1 cellular context compared by ENCODE assay signal in genomic region chr22:38110008-38110862, GRCh38.
A peak's percentile ranks its signal among the peaks of the same experiment; 100 is the strongest.
TF ChIP-seq lines count a peak whose summit lies in the region.

BAIAP2L2 (minus strand) TSS chr22:38110684; CDS start chr22:38110525, 159 bp downstream.

TF ChIP-seq in HepG2, 621 proteins besides CTCF, POLR2A, EP300 and RAD21 (continued from another document and continues in another):
- no peak for TF ChIP-seq RNF219 (CRISPR knock-in tag; IDR thresholded peaks at IDR 0.05)
- no peak for TF ChIP-seq SRSF1 (optimal IDR thresholded peaks at IDR 0.05; ENCODE audit: low read depth, low read length)
- TF ChIP-seq ZNF367 (CRISPR knock-in tag; IDR thresholded peaks at IDR 0.05; ENCODE audit: borderline replicate concordance) = no peak
- no peak for TF ChIP-seq U2AF1 (optimal IDR thresholded peaks at IDR 0.05; ENCODE audit: low read depth, low read length)
- TF ChIP-seq NRL (CRISPR knock-in tag; IDR thresholded peaks at IDR 0.05; ENCODE audit: borderline replicate concordance) = no peak
- TF ChIP-seq NFIB (CRISPR knock-in tag; IDR thresholded peaks at IDR 0.05; ENCODE audit: borderline replicate concordance) = no peak
- no peak for TF ChIP-seq ZNF737 (CRISPR knock-in tag; IDR thresholded peaks at IDR 0.05; ENCODE audit: borderline replicate concordance)
- TF ChIP-seq ZNF225 (CRISPR knock-in tag; IDR thresholded peaks at IDR 0.05) = 0 out of 2 replicates have a peak, but pooled peaks have one; percentile 12
- no peak for TF ChIP-seq SALL2 (CRISPR knock-in tag; IDR thresholded peaks at IDR 0.05)
- no peak for TF ChIP-seq ZFP36L1 (CRISPR knock-in tag; IDR thresholded peaks at IDR 0.05)
- TF ChIP-seq SMAD1 (CRISPR knock-in tag; IDR thresholded peaks at IDR 0.05; ENCODE audit: borderline replicate concordance, low read depth) = no peak
- TF ChIP-seq NR3C1 (CRISPR knock-in tag; IDR thresholded peaks at IDR 0.05) = no peak
- TF ChIP-seq PCBP1 (IDR thresholded peaks at IDR 0.05; ENCODE audit: borderline replicate concordance, low read depth, low read length) = no peak
- TF ChIP-seq XRCC5 (optimal IDR thresholded peaks at IDR 0.05; ENCODE audit: low read length) = no peak
- TF ChIP-seq KDM2A (CRISPR knock-in tag; IDR thresholded peaks at IDR 0.05; ENCODE audit: borderline replicate concordance, low read depth) = no peak; the same call in 1 of the 2 replicates
- no peak for TF ChIP-seq ZBTB7B (CRISPR knock-in tag; IDR thresholded peaks at IDR 0.05)
- TF ChIP-seq GLI4 (CRISPR knock-in tag; IDR thresholded peaks at IDR 0.05; ENCODE audit: borderline replicate concordance) = no peak
- no peak for TF ChIP-seq EZH2 (conservative IDR thresholded peaks at IDR 0.05; ENCODE audit: low read depth, low read length)
- peak; percentile 52; the same call in 1 of the 2 replicates for TF ChIP-seq CBX5 (CRISPR knock-in tag; IDR thresholded peaks at IDR 0.05; ENCODE audit: borderline replicate concordance)
- TF ChIP-seq NPAS2 (CRISPR knock-in tag; IDR thresholded peaks at IDR 0.05; ENCODE audit: borderline replicate concordance) = no peak
- TF ChIP-seq ZNF543 (CRISPR knock-in tag; IDR thresholded peaks at IDR 0.05) = no peak
- TF ChIP-seq ZNF260 (CRISPR knock-in tag; IDR thresholded peaks at IDR 0.05; ENCODE audit: borderline replicate concordance, low read depth) = no peak
- TF ChIP-seq CREB3 (CRISPR knock-in tag; IDR thresholded peaks at IDR 0.05) = no peak
- TF ChIP-seq ZNF773 (CRISPR knock-in tag; IDR thresholded peaks at IDR 0.05; ENCODE audit: borderline replicate concordance) = no peak
- TF ChIP-seq ZNF512B (CRISPR knock-in tag; IDR thresholded peaks at IDR 0.05; ENCODE audit: borderline replicate concordance) = no peak
- no peak; the same call in 1 of the 2 replicates for TF ChIP-seq HDAC1 (CRISPR knock-in tag; IDR thresholded peaks at IDR 0.05)
- no peak for TF ChIP-seq ZNF576 (CRISPR knock-in tag; IDR thresholded peaks at IDR 0.05)
- TF ChIP-seq ZNF580 (CRISPR knock-in tag; IDR thresholded peaks at IDR 0.05; ENCODE audit: borderline replicate concordance, low read depth) = peak; percentile 54; the same call in 1 of the 2 replicates
- TF ChIP-seq MAX (IDR thresholded peaks at IDR 0.05) = peak; percentile 80
- no peak; the same call in 1 of the 2 replicates for TF ChIP-seq ZNF788 (CRISPR knock-in tag; IDR thresholded peaks at IDR 0.05; ENCODE audit: borderline replicate concordance)
- no peak for TF ChIP-seq KDM3A (CRISPR knock-in tag; IDR thresholded peaks at IDR 0.05; ENCODE audit: low read depth)
- no peak for TF ChIP-seq MAF1 (CRISPR knock-in tag; IDR thresholded peaks at IDR 0.05; ENCODE audit: borderline replicate concordance)
- no peak for TF ChIP-seq SUZ12 (IDR thresholded peaks at IDR 0.05; ENCODE audit: low read depth, low read length)
- no peak for TF ChIP-seq TEAD2 (CRISPR knock-in tag; IDR thresholded peaks at IDR 0.05)
- TF ChIP-seq ZNF441 (CRISPR knock-in tag; IDR thresholded peaks at IDR 0.05; ENCODE audit: borderline replicate concordance) = no peak
- no peak for TF ChIP-seq ZNF142 (CRISPR knock-in tag; IDR thresholded peaks at IDR 0.05)
- TF ChIP-seq ZNF331 (CRISPR knock-in tag; IDR thresholded peaks at IDR 0.05) = peak; percentile 46; the same call in 1 of the 2 replicates
- no peak for TF ChIP-seq ZNF747 (CRISPR knock-in tag; IDR thresholded peaks at IDR 0.05; ENCODE audit: borderline replicate concordance)
- no peak for TF ChIP-seq ARID2 (CRISPR knock-in tag; IDR thresholded peaks at IDR 0.05; ENCODE audit: borderline replicate concordance)
- TF ChIP-seq ESRRA (CRISPR knock-in tag; IDR thresholded peaks at IDR 0.05; ENCODE audit: low read depth) = no peak
- TF ChIP-seq HMG20B (CRISPR knock-in tag; conservative IDR thresholded peaks at IDR 0.05) = no peak
- no peak for TF ChIP-seq IKZF1 (IDR thresholded peaks at IDR 0.05)
- TF ChIP-seq BCLAF1 (IDR thresholded peaks at IDR 0.05) = no peak
- no peak for TF ChIP-seq ZFP62 (CRISPR knock-in tag; IDR thresholded peaks at IDR 0.05)
- TF ChIP-seq RFX1 (IDR thresholded peaks at IDR 0.05) = no peak
- TF ChIP-seq ZBTB2 (CRISPR knock-in tag; IDR thresholded peaks at IDR 0.05; ENCODE audit: low read depth) = no peak
- TF ChIP-seq PTBP1 (IDR thresholded peaks at IDR 0.05; ENCODE audit: low read depth, low read length, poor library complexity, severe bottlenecking) = no peak
- TF ChIP-seq CEBPG (CRISPR knock-in tag; IDR thresholded peaks at IDR 0.05) = no peak
- TF ChIP-seq MAFF (IDR thresholded peaks at IDR 0.05; ENCODE audit: low read depth, low read length) = no peak
- 0 out of 2 replicates have a peak, but pooled peaks have one; percentile 24 for TF ChIP-seq IKZF5 (CRISPR knock-in tag; IDR thresholded peaks at IDR 0.05)
